In genomic region chr9:132211570-132211969, GRCh38 we compare ENCODE assay signal across 1 cellular context.
TF ChIP-seq lines count a peak whose summit lies in the region.

No MANE protein-coding gene starts in this region.

TF ChIP-seq in K562, 482 proteins besides CTCF, POLR2A, EP300 and RAD21:
- peak; percentile 77; the same call in 1 of the 2 replicates for TF ChIP-seq ZNF24 (IDR thresholded peaks at IDR 0.05)
- no peak for TF ChIP-seq GATAD2B (IDR thresholded peaks at IDR 0.05; ENCODE audit: borderline replicate concordance)
